19 cellular contexts compared by ENCODE assay signal in genomic region chr16:58417035-58417434, GRCh38. TPM values are rescaled to one million over a fixed set of nuclear protein-coding genes. Genes with fewer than 3 reads are reported as not detected.
DNase-seq lines count a peak whose midpoint lies in the region; ATAC-seq and TF ChIP-seq lines count a peak whose summit lies in the region.
"Had no signal": no experiment of that assay in that cellular context is flagged by ENCODE, and none has a peak within 500 bp of the region (broad histone marks: within the 10 kb centered on the region; RNA-seq: fewer than 3 reads in every experiment).

No MANE protein-coding gene starts in this region.

- H3K36me3 ChIP-seq in left ventricle myocardium inferior = no peaks in the 10 kb centered on the region
- H3K36me3 ChIP-seq in Karpas-422 (ENCODE audit: insufficient read depth, low read length) = no peaks in the 10 kb centered on the region

- peaks cover 13% of the 10 kb centered on the region for H3K79me2 ChIP-seq in Karpas-422 (ENCODE audit: low read length)

- 71% methylated on average over 10 of the region's 10 CpGs for WGBS in right cardiac atrium

- peaks cover 31% of the 10 kb centered on the region for H3K27me3 Mint-ChIP-seq in T-helper 17 cell
- peaks cover 0 to 9% of the 10 kb centered on the region in 2 donors for H3K27me3 Mint-ChIP-seq in stimulated activated naive B cell treated with anti-CD40 and anti-IgM and Interleukin-4, amounts not matched to agents 10 μg/mL and 1 μg/mL and 100 μg/mL, for 72 hours

- DNase-seq in left ventricle myocardium inferior (no peak), Right ventricle myocardium superior (no peak), Karpas-422 (peak; percentile 75), right cardiac atrium (no peak), T1000 (lab: John Stamatoyannopoulos, UW) (no peak), T-helper 17 cell (no peak)
- DNase-seq in stimulated activated naive B cell treated with anti-CD40 and anti-IgM and Interleukin-4, amounts not matched to agents 10 μg/mL and 1 μg/mL and 100 μg/mL, for 72 hours = no peak
- DNase-seq: CD4-positive, CD25-positive, alpha-beta regulatory T cell; COR-L47; GDM1; GOT3; KBM-7; MV-4-11; NCI-H1694 treated with DMSO at 0.1 percent for 48 hours; NCI-H510A; NCI-H748 treated with DMSO at 0.1 percent for 48 hours; NK-92 treated with Interleukin-12 subunit alpha and Interleukin-12 subunit beta, amount 100 ng/mL, for 24 hours; SHP77 treated with DMSO at 0.1 percent for 48 hours had no signal

- H3K9me2 ChIP-seq in Karpas-422 (replicated peaks; ENCODE audit: insufficient read depth, low read length) = no peaks in the 10 kb centered on the region
- H3K9me2 ChIP-seq: SK-N-SH had no signal

- H3K4me2 ChIP-seq in Karpas-422 (ENCODE audit: low read depth, low read length, poor library complexity, severe bottlenecking) = peak overlapping the region; percentile 86
- H3K4me2 ChIP-seq: SK-N-SH had no signal

- intact Hi-C loops in left ventricle myocardium inferior (cut with micrococcal nuclease) = no loop called here
- intact Hi-C loops in Right ventricle myocardium superior (cut with DNase I) = loop anchor here (5.0 to 10.0 kb wide), 2 partner anchors 68 to 70 kb away; no protein-coding TSS in a partner anchor
- intact Hi-C loops in right cardiac atrium (cut with DNase I) = loop anchor here in 1 of 4 donors (10.0 kb wide), 1 partner anchor 72 kb away; no protein-coding TSS in a partner anchor

- TF ChIP-seq CTCF in left ventricle myocardium inferior (IDR thresholded peaks at IDR 0.05; ENCODE audit: borderline replicate concordance) = no peak

- ATAC-seq in Right ventricle myocardium superior (ENCODE audit: poor library complexity) (no peak), right cardiac atrium (peak; percentile 1 to 11), T-helper 17 cell (no peak)
- no peak for ATAC-seq in stimulated activated naive B cell treated with anti-CD40 and anti-IgM and Interleukin-4, amounts not matched to agents 10 μg/mL and 1 μg/mL and 100 μg/mL, for 72 hours (replicated peaks)

- H3K27ac ChIP-seq in left ventricle myocardium inferior (replicated peaks) (peak overlapping the region; percentile 95), Karpas-422 (ENCODE audit: low read length) (peak overlapping the region; percentile 100), right cardiac atrium (ENCODE audit: low read length) (peak overlapping the region; percentile 93)

- peaks cover 2 to 4% of the 10 kb centered on the region in 2 donors for H3K9me3 Mint-ChIP-seq in stimulated activated naive B cell treated with anti-CD40 and anti-IgM and Interleukin-4, amounts not matched to agents 10 μg/mL and 1 μg/mL and 100 μg/mL, for 72 hours
- H3K9me3 Mint-ChIP-seq: CD4-positive, CD25-positive, alpha-beta regulatory T cell had no signal

- H3K27me3 ChIP-seq in left ventricle myocardium inferior (ENCODE audit: low read depth) (no peaks in the 10 kb centered on the region), Karpas-422 (ENCODE audit: low read length) (no peaks in the 10 kb centered on the region), right cardiac atrium (ENCODE audit: control insufficient read depth, insufficient read depth) (no peaks in the 10 kb centered on the region)

- H3K4me1 ChIP-seq in left ventricle myocardium inferior (peaks cover 53% of the 10 kb centered on the region), Karpas-422 (ENCODE audit: low read length) (peaks cover 87% of the 10 kb centered on the region), right cardiac atrium (ENCODE audit: control insufficient read depth, insufficient read depth, low read length) (no peaks in the 10 kb centered on the region)

- peak overlapping the region; percentile 83 for H3K9ac ChIP-seq in Karpas-422 (ENCODE audit: low read length)
- H3K9ac ChIP-seq: SK-N-SH had no signal

- H3K9me3 ChIP-seq in left ventricle myocardium inferior (replicated peaks) (no peaks in the 10 kb centered on the region), Karpas-422 (ENCODE audit: low read length) (no peaks in the 10 kb centered on the region), right cardiac atrium (ENCODE audit: control insufficient read depth, low read length) (no peaks in the 10 kb centered on the region), T-helper 17 cell (ENCODE audit: control insufficient read depth, low read length, poor library complexity, severe bottlenecking) (no peaks in the 10 kb centered on the region)
- H3K9me3 ChIP-seq: SK-N-SH had no signal

- H4K20me1 ChIP-seq in Karpas-422 (ENCODE audit: insufficient read depth, low read depth, low read length) = no peaks in the 10 kb centered on the region

- no peak overlapping the region for H2AFZ ChIP-seq in Karpas-422 (ENCODE audit: low read length)

- peaks cover 5% of the 10 kb centered on the region for H3K36me3 Mint-ChIP-seq in T-helper 17 cell (ENCODE audit: low read depth)
- H3K36me3 Mint-ChIP-seq in stimulated activated naive B cell treated with anti-CD40 and anti-IgM and Interleukin-4, amounts not matched to agents 10 μg/mL and 1 μg/mL and 100 μg/mL, for 72 hours = no peaks in the 10 kb centered on the region
- H3K36me3 Mint-ChIP-seq: CD4-positive, CD25-positive, alpha-beta regulatory T cell had no signal

- H3K27ac Mint-ChIP-seq in T-helper 17 cell = no peak overlapping the region
- H3K27ac Mint-ChIP-seq in stimulated activated naive B cell treated with anti-CD40 and anti-IgM and Interleukin-4, amounts not matched to agents 10 μg/mL and 1 μg/mL and 100 μg/mL, for 72 hours = no peak overlapping the region
- H3K27ac Mint-ChIP-seq: CD4-positive, CD25-positive, alpha-beta regulatory T cell had no signal

- no peak overlapping the region for H3K4me3 Mint-ChIP-seq in T-helper 17 cell
- no peak overlapping the region for H3K4me3 Mint-ChIP-seq in stimulated activated naive B cell treated with anti-CD40 and anti-IgM and Interleukin-4, amounts not matched to agents 10 μg/mL and 1 μg/mL and 100 μg/mL, for 72 hours
- H3K4me3 Mint-ChIP-seq: CD4-positive, CD25-positive, alpha-beta regulatory T cell had no signal

- H3K4me3 ChIP-seq in left ventricle myocardium inferior (peak overlapping the region; percentile 38), Karpas-422 (ENCODE audit: low read length) (peak overlapping the region; percentile 71), right cardiac atrium (ENCODE audit: low read length) (no peak overlapping the region)

- peaks cover 8% of the 10 kb centered on the region for H3K4me1 Mint-ChIP-seq in T-helper 17 cell
- peaks cover 9 to 16% of the 10 kb centered on the region in 2 donors for H3K4me1 Mint-ChIP-seq in stimulated activated naive B cell treated with anti-CD40 and anti-IgM and Interleukin-4, amounts not matched to agents 10 μg/mL and 1 μg/mL and 100 μg/mL, for 72 hours
- H3K4me1 Mint-ChIP-seq: CD4-positive, CD25-positive, alpha-beta regulatory T cell had no signal

RNA-seq across cellular contexts. Expression of gene GINS3, which starts 24.8 kb away (rescaled TPM):
- 4.7 TPM for total RNA-seq in left ventricle myocardium inferior
- total RNA-seq in Right ventricle myocardium superior = 5.6 TPM
- total RNA-seq in Karpas-422 (2014; rRNA removed; shearing (Covaris generic); ENCODE audit: low replicate concordance) = 17.7 and 24.2 TPM in 2 replicates
- total RNA-seq in right cardiac atrium = 1 to 10 TPM; 6.3 to 8.0 (median 6.7) TPM
- polyA plus RNA-seq in right cardiac atrium = 6.5 TPM
- total RNA-seq in T-helper 17 cell = under 1 TPM; 0.77 to 0.86 TPM

Comparison
In these comparisons a context has a peak if more than half of its experiments do, and no peak if none do; other contexts are left out.
1. ATAC-seq: peak in right cardiac atrium (2 of 2); none in Right ventricle myocardium superior (single experiment), T-helper 17 cell (single experiment) and stimulated activated naive B cell treated with anti-CD40 and anti-IgM and Interleukin-4, amounts not matched to agents 10 μg/mL and 1 μg/mL and 100 μg/mL, for 72 hours (0 of 2).
2. Peak in every context shown above with its lines, with median percentiles within 50 percentile points of each other: H3K27ac ChIP-seq.